Comparison of ENCODE assay signal across 1 cellular context in genomic region chr19:45177817-45178261, GRCh38.
TF ChIP-seq lines count a peak whose summit lies in the region.

A gene with protein sequence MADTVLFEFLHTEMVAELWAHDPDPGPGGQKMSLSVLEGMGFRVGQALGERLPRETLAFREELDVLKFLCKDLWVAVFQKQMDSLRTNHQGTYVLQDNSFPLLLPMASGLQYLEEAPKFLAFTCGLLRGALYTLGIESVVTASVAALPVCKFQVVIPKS (minus strand): TSS chr19:45178237. CDS start chr19:45178218, 19 bp downstream.

TF ChIP-seq in GM12878, 131 proteins besides CTCF, POLR2A, EP300 and RAD21 (continued from another document and continues in another):
- TF ChIP-seq MLLT1 (IDR thresholded peaks at IDR 0.05) (0 out of 2 replicates have a peak, but pooled peaks have one; percentile 10), YBX1 (IDR thresholded peaks at IDR 0.05) (no peak), MTA3 (IDR thresholded peaks at IDR 0.05; ENCODE audit: borderline replicate concordance, low read length) (no peak), RAD51 (IDR thresholded peaks at IDR 0.05) (no peak), ZNF622 (IDR thresholded peaks at IDR 0.05) (no peak), IRF5 (IDR thresholded peaks at IDR 0.05; ENCODE audit: borderline replicate concordance) (no peak), BMI1 (IDR thresholded peaks at IDR 0.05; ENCODE audit: borderline replicate concordance) (no peak), ELK1 (IDR thresholded peaks at IDR 0.05; ENCODE audit: low read depth, low read length) (no peak), JUND (IDR thresholded peaks at IDR 0.05; ENCODE audit: low read depth, low read length) (no peak), TARDBP (IDR thresholded peaks at IDR 0.05; ENCODE audit: borderline replicate concordance) (no peak; the same call in 1 of the 2 replicates), SIN3A (IDR thresholded peaks at IDR 0.05; ENCODE audit: low read depth, low read length) (peak; percentile 55; the same call in 1 of the 2 replicates), NRF1 (conservative IDR thresholded peaks at IDR 0.05; ENCODE audit: low read depth, low read length) (no peak), HCFC1 (IDR thresholded peaks at IDR 0.05; ENCODE audit: low read length) (no peak), TCF3 (IDR thresholded peaks at IDR 0.05; ENCODE audit: borderline replicate concordance, insufficient read depth, low read depth, low read length) (no peak), CBX5 (IDR thresholded peaks at IDR 0.05; ENCODE audit: low read depth) (no peak), MTA2 (IDR thresholded peaks at IDR 0.05; ENCODE audit: low read depth) (no peak), MYC (IDR thresholded peaks at IDR 0.05; ENCODE audit: insufficient read depth, insufficient read length, insufficient replicate concordance, low read length, severe bottlenecking) (no peak), RELA (IDR thresholded peaks at IDR 0.05; ENCODE audit: borderline replicate concordance, partially characterized antibody) (no peak), RB1 (IDR thresholded peaks at IDR 0.05; ENCODE audit: borderline replicate concordance) (peak; percentile 89; the same call in 1 of the 2 replicates), SMAD5 (IDR thresholded peaks at IDR 0.05; ENCODE audit: low read depth) (no peak), SRF (IDR thresholded peaks at IDR 0.05; ENCODE audit: low read depth in 2 of 2, low read length in 2 of 2) (no peak), ZBTB4 (CRISPR knock-in tag; IDR thresholded peaks at IDR 0.05) (no peak), YY1 (IDR thresholded peaks at IDR 0.05; ENCODE audit: low read depth, low read length) (peak; percentile 88), POLR2AphosphoS2 (IDR thresholded peaks at IDR 0.05; ENCODE audit: low read depth, low read length) (peak; percentile 48; the same call in 1 of the 2 replicates), FOS (IDR thresholded peaks at IDR 0.05; ENCODE audit: borderline replicate concordance, extremely low read depth, insufficient read length) (no peak), TCF7 (IDR thresholded peaks at IDR 0.05; ENCODE audit: borderline replicate concordance) (no peak), SMARCA5 (IDR thresholded peaks at IDR 0.05) (no peak), IKZF2 (IDR thresholded peaks at IDR 0.05) (no peak), FOXK2 (IDR thresholded peaks at IDR 0.05) (no peak), ZSCAN29 (IDR thresholded peaks at IDR 0.05) (no peak), SMAD1 (IDR thresholded peaks at IDR 0.05; ENCODE audit: low read depth, partially characterized antibody) (no peak), ZZZ3 (IDR thresholded peaks at IDR 0.05; ENCODE audit: control insufficient read depth, insufficient read length, low read depth) (no peak), KAT2A (conservative IDR thresholded peaks at IDR 0.05; ENCODE audit: control insufficient read depth, low read depth, low read length) (no peak), GATAD2B (conservative IDR thresholded peaks at IDR 0.05; ENCODE audit: low read depth) (0 out of 2 replicates have a peak, but pooled peaks have one; percentile 26), SREBF2 (IDR thresholded peaks at IDR 0.05; ENCODE audit: low read length) (no peak), BRCA1 (IDR thresholded peaks at IDR 0.05; ENCODE audit: low read depth, low read length) (no peak), NR2C2 (IDR thresholded peaks at IDR 0.05; ENCODE audit: borderline replicate concordance, control insufficient read depth, insufficient read length, low read depth) (no peak), MEF2A (IDR thresholded peaks at IDR 0.05; ENCODE audit: insufficient read depth, low read depth, low read length) (no peak), SP1 (IDR thresholded peaks at IDR 0.05; ENCODE audit: low read depth, low read length) (no peak), MAX (IDR thresholded peaks at IDR 0.05; ENCODE audit: low read depth, low read length) (no peak), PRDM15 (CRISPR knock-in tag; IDR thresholded peaks at IDR 0.05) (no peak), STAT1 (conservative IDR thresholded peaks at IDR 0.05) (0 out of 2 replicates have a peak, but pooled peaks have one; percentile 37), CHD4 (IDR thresholded peaks at IDR 0.05) (no peak), RUNX3 (IDR thresholded peaks at IDR 0.05; ENCODE audit: low read length) (no peak), PAX5 (IDR thresholded peaks at IDR 0.05; ENCODE audit: borderline replicate concordance, low read depth, low read length) (no peak), ZNF217 (IDR thresholded peaks at IDR 0.05) (no peak)
- TF ChIP-seq, protein P1, sequence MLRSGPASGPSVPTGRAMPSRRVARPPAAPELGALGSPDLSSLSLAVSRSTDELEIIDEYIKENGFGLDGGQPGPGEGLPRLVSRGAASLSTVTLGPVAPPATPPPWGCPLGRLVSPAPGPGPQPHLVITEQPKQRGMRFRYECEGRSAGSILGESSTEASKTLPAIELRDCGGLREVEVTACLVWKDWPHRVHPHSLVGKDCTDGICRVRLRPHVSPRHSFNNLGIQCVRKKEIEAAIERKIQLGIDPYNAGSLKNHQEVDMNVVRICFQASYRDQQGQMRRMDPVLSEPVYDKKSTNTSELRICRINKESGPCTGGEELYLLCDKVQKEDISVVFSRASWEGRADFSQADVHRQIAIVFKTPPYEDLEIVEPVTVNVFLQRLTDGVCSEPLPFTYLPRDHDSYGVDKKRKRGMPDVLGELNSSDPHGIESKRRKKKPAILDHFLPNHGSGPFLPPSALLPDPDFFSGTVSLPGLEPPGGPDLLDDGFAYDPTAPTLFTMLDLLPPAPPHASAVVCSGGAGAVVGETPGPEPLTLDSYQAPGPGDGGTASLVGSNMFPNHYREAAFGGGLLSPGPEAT (IDR thresholded peaks at IDR 0.05; ENCODE audit: low read depth), result peak; percentile 22; the same call in 1 of the 2 replicates
- TF ChIP-seq, protein P2, sequence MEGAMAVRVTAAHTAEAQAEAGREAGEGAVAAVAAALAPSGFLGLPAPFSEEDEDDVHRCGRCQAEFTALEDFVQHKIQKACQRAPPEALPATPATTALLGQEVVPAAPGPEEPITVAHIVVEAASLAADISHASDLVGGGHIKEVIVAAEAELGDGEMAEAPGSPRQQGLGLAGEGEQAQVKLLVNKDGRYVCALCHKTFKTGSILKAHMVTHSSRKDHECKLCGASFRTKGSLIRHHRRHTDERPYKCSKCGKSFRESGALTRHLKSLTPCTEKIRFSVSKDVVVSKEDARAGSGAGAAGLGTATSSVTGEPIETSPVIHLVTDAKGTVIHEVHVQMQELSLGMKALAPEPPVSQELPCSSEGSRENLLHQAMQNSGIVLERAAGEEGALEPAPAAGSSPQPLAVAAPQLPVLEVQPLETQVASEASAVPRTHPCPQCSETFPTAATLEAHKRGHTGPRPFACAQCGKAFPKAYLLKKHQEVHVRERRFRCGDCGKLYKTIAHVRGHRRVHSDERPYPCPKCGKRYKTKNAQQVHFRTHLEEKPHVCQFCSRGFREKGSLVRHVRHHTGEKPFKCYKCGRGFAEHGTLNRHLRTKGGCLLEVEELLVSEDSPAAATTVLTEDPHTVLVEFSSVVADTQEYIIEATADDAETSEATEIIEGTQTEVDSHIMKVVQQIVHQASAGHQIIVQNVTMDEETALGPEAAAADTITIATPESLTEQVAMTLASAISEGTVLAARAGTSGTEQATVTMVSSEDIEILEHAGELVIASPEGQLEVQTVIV (IDR thresholded peaks at IDR 0.05; ENCODE audit: borderline replicate concordance, partially characterized antibody), result no peak
